In genomic region chr14:103480595-103480994, GRCh38 we compare ENCODE assay signal across 9 cellular contexts. TPM values are rescaled to one million over a fixed set of nuclear protein-coding genes. Genes with fewer than 3 reads are reported as not detected.
DNase-seq lines count a peak whose midpoint lies in the region; ATAC-seq and TF ChIP-seq lines count a peak whose summit lies in the region.
"Had no signal": no experiment of that assay in that cellular context is flagged by ENCODE, and none has a peak within 500 bp of the region (broad histone marks: within the 10 kb centered on the region; RNA-seq: fewer than 3 reads in every experiment).

No MANE protein-coding gene starts in this region.

- peak overlapping the region; percentile 55 for H3K27ac Mint-ChIP-seq in activated CD8-positive, alpha-beta T cell treated with anti-CD3 and anti-CD28 coated beads, Interleukin-2, amount 10 ng/mL, durations not matched to agents 7 days and 5 days

- TF ChIP-seq CTCF in RWPE1 (conservative IDR thresholded peaks at IDR 0.05; ENCODE audit: low read depth) = no peak

- POLR2A ChIA-PET in activated CD8-positive, alpha-beta T cell treated with anti-CD3 and anti-CD28 coated beads, Interleukin-2, amount 10 ng/mL, durations not matched to agents 7 days and 5 days (lab: Charles Lee) = no interaction called here
- POLR2A ChIA-PET in RWPE1 (lab: Yijun Ruan, JAX; ENCODE audit: low non-redundant PET) = no interaction called here

- no peak overlapping the region for H3K4me3 Mint-ChIP-seq in activated CD8-positive, alpha-beta T cell treated with anti-CD3 and anti-CD28 coated beads, Interleukin-2, amount 10 ng/mL, durations not matched to agents 7 days and 5 days

- no peak for DNase-seq in activated CD8-positive, alpha-beta T cell treated with anti-CD3 and anti-CD28 coated beads, Interleukin-2, amount 10 ng/mL, durations not matched to agents 7 days and 5 days
- DNase-seq in NCI-H1417 treated with DMSO at 0.1 percent for 48 hours (lab: John Stamatoyannopoulos, UW) (no peak), RWPE1 (ENCODE audit: low spot score) (no peak), NK-92 (lab: John Stamatoyannopoulos, UW; ENCODE audit: unreplicated experiment) (no peak)
- DNase-seq in activated effector memory CD4-positive, alpha-beta T cell treated with Interleukin-2 at 50 U/mL for 16 hours = no peak
- DNase-seq: Right ventricle myocardium superior had no signal

- peaks cover 41% of the 10 kb centered on the region for H3K36me3 Mint-ChIP-seq in activated CD8-positive, alpha-beta T cell treated with anti-CD3 and anti-CD28 coated beads, Interleukin-2, amount 10 ng/mL, durations not matched to agents 7 days and 5 days (ENCODE audit: low read depth)

- H3K27me3 ChIP-seq in BLaER1 = no peaks in the 10 kb centered on the region

- peaks cover 89% of the 10 kb centered on the region for H3K36me3 ChIP-seq in BLaER1

- peak; percentile 81 for ATAC-seq in GM18907 (IDR thresholded peaks at IDR 0.05; ENCODE audit: unreplicated experiment)
- peak; percentile 60 for ATAC-seq in HG03378 (IDR thresholded peaks at IDR 0.05; ENCODE audit: unreplicated experiment)
- ATAC-seq in activated CD8-positive, alpha-beta T cell treated with anti-CD3 and anti-CD28 coated beads, Interleukin-2, amount 10 ng/mL, durations not matched to agents 7 days and 5 days = peak; percentile 66

- no peak overlapping the region for H3K9ac ChIP-seq in BLaER1

- H3K27me3 Mint-ChIP-seq in activated CD8-positive, alpha-beta T cell treated with anti-CD3 and anti-CD28 coated beads, Interleukin-2, amount 10 ng/mL, durations not matched to agents 7 days and 5 days (ENCODE audit: low read depth) = no peaks in the 10 kb centered on the region

- peaks cover 15% of the 10 kb centered on the region for H3K4me1 Mint-ChIP-seq in activated CD8-positive, alpha-beta T cell treated with anti-CD3 and anti-CD28 coated beads, Interleukin-2, amount 10 ng/mL, durations not matched to agents 7 days and 5 days (ENCODE audit: low read depth)

- no peak overlapping the region for H3K4me3 ChIP-seq in BLaER1

- H3K27ac ChIP-seq in BLaER1 (no peak overlapping the region), RWPE1 (no peak overlapping the region)

- H3K4me1 ChIP-seq in BLaER1 = peaks cover 18% of the 10 kb centered on the region

- peaks cover 26% of the 10 kb centered on the region for H4K20me1 ChIP-seq in BLaER1

- H3K9me3 ChIP-seq in BLaER1 = no peaks in the 10 kb centered on the region

- CTCF ChIA-PET in activated CD8-positive, alpha-beta T cell treated with anti-CD3 and anti-CD28 coated beads, Interleukin-2, amount 10 ng/mL, durations not matched to agents 7 days and 5 days (lab: Charles Lee) = interaction anchor here (1.1 kb wide), 1 partner anchor 38 kb away, joined by 4 read pairs; no protein-coding TSS in a partner anchor
- CTCF ChIA-PET in RWPE1 (lab: Yijun Ruan, JAX) = interaction anchor here (0.5 kb wide), 1 partner anchor 134 kb away, joined by 3 read pairs; no protein-coding TSS in a partner anchor

- no peaks in the 10 kb centered on the region for H3K9me3 Mint-ChIP-seq in activated CD8-positive, alpha-beta T cell treated with anti-CD3 and anti-CD28 coated beads, Interleukin-2, amount 10 ng/mL, durations not matched to agents 7 days and 5 days (ENCODE audit: insufficient read depth)

- peak overlapping the region; percentile 54 for H3K4me2 ChIP-seq in BLaER1

RNA-seq across cellular contexts. Expression of gene CKB, which starts 42.0 kb away (rescaled TPM):
- 1 to 10 TPM; 2.2 to 2.7 TPM for total RNA-seq in activated CD8-positive, alpha-beta T cell treated with anti-CD3 and anti-CD28 coated beads, Interleukin-2, amount 10 ng/mL, durations not matched to agents 7 days and 5 days

RNA-seq across cellular contexts. Expression of gene TRMT61A, which starts 48.4 kb away (rescaled TPM):
- 1 to 10 TPM; 8.5 to 8.8 TPM for total RNA-seq in activated CD8-positive, alpha-beta T cell treated with anti-CD3 and anti-CD28 coated beads, Interleukin-2, amount 10 ng/mL, durations not matched to agents 7 days and 5 days
